8 cellular contexts compared by ENCODE assay signal in genomic region chr4:48963042-48963679, GRCh38. TPM values are rescaled to one million over a fixed set of nuclear protein-coding genes. Genes with fewer than 3 reads are reported as not detected.
DNase-seq lines count a peak whose midpoint lies in the region; ATAC-seq and TF ChIP-seq lines count a peak whose summit lies in the region.

No MANE protein-coding gene starts in this region.

- H3K36me3 ChIP-seq in BE2C = no peaks in the 10 kb centered on the region
- no peaks in the 10 kb centered on the region for H3K36me3 ChIP-seq in kidney epithelial cell (ENCODE audit: control insufficient read depth, insufficient read depth, low read length)

- CTCF ChIA-PET in WTC11 (lab: Charles Lee) = interaction anchor here (1.0 to 5.5 kb wide), 3 partner anchors 16 to 406 kb away, joined by 3 to 57 read pairs (median 4); no protein-coding TSS in a partner anchor

- ATAC-seq in GM19025 (IDR thresholded peaks at IDR 0.05; ENCODE audit: low read depth, unreplicated experiment) (peak; percentile 75), HG03280 (IDR thresholded peaks at IDR 0.05; ENCODE audit: unreplicated experiment) (peak; percentile 94), WTC11 (peak; percentile 85)

- POLR2A ChIA-PET in WTC11 (lab: Charles Lee) = interaction anchor here (0.6 kb wide), 1 partner anchor 50 kb away, joined by 3 read pairs; no protein-coding TSS in a partner anchor

- H3K4me3 ChIP-seq in BE2C (ENCODE audit: low read depth, low read length) (no peak overlapping the region), cardiac fibroblast (replicated peaks in 1 of 2; ENCODE audit: low read depth in 2 of 2, low read length in 2 of 2) (no peak overlapping the region), kidney epithelial cell (ENCODE audit: low read depth, low read length) (no peak overlapping the region)

- no peak overlapping the region for H3K27ac Mint-ChIP-seq in WTC11

- H3K27me3 ChIP-seq in BE2C (no peaks in the 10 kb centered on the region), kidney epithelial cell (ENCODE audit: control insufficient read depth, insufficient read depth, low read length) (no peaks in the 10 kb centered on the region)

- no peak overlapping the region for H3K4me3 Mint-ChIP-seq in WTC11

- H3K36me3 Mint-ChIP-seq in WTC11 = peaks cover 3% of the 10 kb centered on the region; the same call in 1 of the 2 replicates

- H3K27me3 Mint-ChIP-seq in WTC11 (ENCODE audit: low read depth) = peaks cover 2% of the 10 kb centered on the region; the same call in 1 of the 2 replicates

- DNase-seq in BE2C = peak; percentile 78
- peak; percentile 74 for DNase-seq in NCI-H345 (lab: John Stamatoyannopoulos, UW)
- DNase-seq in WTC11 (ENCODE audit: low spot score) = peak; percentile 75
- DNase-seq in cardiac fibroblast (ENCODE audit: low read depth in 2 of 2) = peak; percentile 93 to 94
- DNase-seq in kidney epithelial cell (ENCODE audit: low read depth) = no peak
- peak; percentile 67 to 71 for DNase-seq in stimulated activated CD4-positive, alpha-beta T cell treated with anti-CD3 and anti-CD28 coated beads, Interleukin-2, amount 100 ng/mL, for 48 hours

- H3K9me3 ChIP-seq in BE2C = no peaks in the 10 kb centered on the region

- peaks cover 12% of the 10 kb centered on the region for H3K9me3 Mint-ChIP-seq in WTC11

- TF ChIP-seq CTCF in BE2C (IDR thresholded peaks at IDR 0.05; ENCODE audit: low read depth, low read length) = peak; percentile 100
- peak; percentile 83 for TF ChIP-seq CTCF in WTC11 (IDR thresholded peaks at IDR 0.05)
- TF ChIP-seq CTCF in cardiac fibroblast (IDR thresholded peaks at IDR 0.05; ENCODE audit: low read depth, low read length) = peak; percentile 97
- TF ChIP-seq CTCF in kidney epithelial cell (IDR thresholded peaks at IDR 0.05; ENCODE audit: insufficient read depth, low read length, poor library complexity, severe bottlenecking) = peak; percentile 99

- no peaks in the 10 kb centered on the region for H3K4me1 ChIP-seq in BE2C

- peaks cover 15% of the 10 kb centered on the region for H3K4me1 Mint-ChIP-seq in WTC11

TF ChIP-seq in WTC11, 78 proteins besides CTCF, POLR2A, EP300 and RAD21:
- TF ChIP-seq ETV6 (CRISPR knock-in tag; IDR thresholded peaks at IDR 0.05) = no peak

RNA-seq across cellular contexts. Expression of gene CWH43, which starts 22.9 kb away (rescaled TPM):
- not detected for polyA plus RNA-seq in BE2C (2012; ENCODE audit: insufficient read depth, insufficient read length, low read depth)
- not detected in 3 replicates for total RNA-seq in WTC11 (2021)
- total RNA-seq in kidney epithelial cell = 1.3 and 3.3 TPM in 2 replicates

RNA-seq across cellular contexts. Expression of gene OCIAD2, which starts 56.6 kb away (rescaled TPM):
- polyA plus RNA-seq in BE2C (2012; ENCODE audit: insufficient read depth, insufficient read length, low read depth) = 50.2 TPM
- 82.7 to 103 TPM (median 91.3 TPM) in 3 replicates for total RNA-seq in WTC11 (2021)
- total RNA-seq in kidney epithelial cell = 384 and 439 TPM in 2 replicates
